Comparison of ENCODE assay signal across 18 cellular contexts in genomic region chr1:24896596-24897262, GRCh38. TPM values are rescaled to one million over a fixed set of nuclear protein-coding genes. Genes with fewer than 3 reads are reported as not detected.
DNase-seq lines count a peak whose midpoint lies in the region; ATAC-seq lines count a peak whose summit lies in the region.
"Had no signal": no experiment of that assay in that cellular context is flagged by ENCODE, and none has a peak within 500 bp of the region (broad histone marks: within the 10 kb centered on the region; RNA-seq: fewer than 3 reads in every experiment).

No MANE protein-coding gene starts in this region.

- ATAC-seq in activated CD4-positive, alpha-beta T cell treated with anti-CD3 and anti-CD28 coated beads for 36 hours: no peak
- ATAC-seq in esophagus mucosa (peak; percentile 68), HG03039 (IDR thresholded peaks at IDR 0.05; ENCODE audit: unreplicated experiment) (no peak)
- ATAC-seq in stimulated activated memory B cell treated with anti-CD40 and anti-IgM and Interleukin-4, amounts not matched to agents 10 μg/mL and 1 μg/mL and 100 μg/mL, for 72 hours: no peak
- ATAC-seq: HCT116, Right ventricle myocardium inferior had no signal

- no peaks in the 10 kb centered on the region for H3K27me3 Mint-ChIP-seq in activated CD4-positive, alpha-beta T cell treated with anti-CD3 and anti-CD28 coated beads for 36 hours
- H3K27me3 Mint-ChIP-seq in activated T-helper 1 cell treated with anti-CD3 and anti-CD28 coated beads, Interleukin-12 subunit alpha, Interleukin-12 subunit beta, Interleukin-2, Interleukin-4 antibody, amounts not matched to agents 30 ng/mL and 10 ng/mL and 1 ng/mL, durations not matched to agents 14 hours and 24 hours and 36 hours (ENCODE audit: insufficient read depth): no peaks in the 10 kb centered on the region
- H3K27me3 Mint-ChIP-seq in stimulated activated memory B cell treated with anti-CD40 and anti-IgM and Interleukin-4, amounts not matched to agents 10 μg/mL and 1 μg/mL and 100 μg/mL, for 72 hours: no peaks in the 10 kb centered on the region
- H3K27me3 Mint-ChIP-seq: memory B cell, T-cell had no signal

- H3K9me3 Mint-ChIP-seq in activated CD4-positive, alpha-beta T cell treated with anti-CD3 and anti-CD28 coated beads for 36 hours (ENCODE audit: low read depth): peaks cover 9% of the 10 kb centered on the region
- peaks cover 12% of the 10 kb centered on the region for H3K9me3 Mint-ChIP-seq in activated T-helper 1 cell treated with anti-CD3 and anti-CD28 coated beads, Interleukin-12 subunit alpha, Interleukin-12 subunit beta, Interleukin-2, Interleukin-4 antibody, amounts not matched to agents 30 ng/mL and 10 ng/mL and 1 ng/mL, durations not matched to agents 14 hours and 24 hours and 36 hours
- peaks cover 10% of the 10 kb centered on the region for H3K9me3 Mint-ChIP-seq in stimulated activated memory B cell treated with anti-CD40 and anti-IgM and Interleukin-4, amounts not matched to agents 10 μg/mL and 1 μg/mL and 100 μg/mL, for 72 hours

- POLR2A ChIA-PET in activated CD4-positive, alpha-beta T cell treated with anti-CD3 and anti-CD28 coated beads for 36 hours (lab: Charles Lee): no interaction called here

- no peak overlapping the region for H3K4me3 Mint-ChIP-seq in activated CD4-positive, alpha-beta T cell treated with anti-CD3 and anti-CD28 coated beads for 36 hours
- H3K4me3 Mint-ChIP-seq in activated T-helper 1 cell treated with anti-CD3 and anti-CD28 coated beads, Interleukin-12 subunit alpha, Interleukin-12 subunit beta, Interleukin-2, Interleukin-4 antibody, amounts not matched to agents 30 ng/mL and 10 ng/mL and 1 ng/mL, durations not matched to agents 14 hours and 24 hours and 36 hours: no peak overlapping the region
- H3K4me3 Mint-ChIP-seq in stimulated activated memory B cell treated with anti-CD40 and anti-IgM and Interleukin-4, amounts not matched to agents 10 μg/mL and 1 μg/mL and 100 μg/mL, for 72 hours: no peak overlapping the region
- H3K4me3 Mint-ChIP-seq: memory B cell, neural crest cell, T-cell had no signal

- peak; percentile 14 for DNase-seq in activated CD4-positive, alpha-beta T cell treated with anti-CD3 and anti-CD28 coated beads for 36 hours
- DNase-seq in activated CD4-positive, alpha-beta T cell treated with anti-CD3 and anti-CD28 coated beads for 48 hours: no peak
- DNase-seq in activated T-helper 1 cell treated with anti-CD3 and anti-CD28 coated beads, Interleukin-12 subunit alpha, Interleukin-12 subunit beta, Interleukin-2, Interleukin-4 antibody, amounts not matched to agents 30 ng/mL and 10 ng/mL and 1 ng/mL, durations not matched to agents 14 hours and 24 hours and 36 hours (ENCODE audit: low spot score): no peak
- DNase-seq in stimulated activated CD8-positive, alpha-beta memory T cell treated with anti-CD3 and anti-CD28 coated beads, Interleukin-4, amount 100 ng/mL, for 48 hours: peak; percentile 36
- no peak for DNase-seq in activated CD4-positive, CD25-positive, alpha-beta regulatory T cell treated with anti-CD3 and anti-CD28 coated beads, Interleukin-2, amount 50 U/mL, for 72 hours
- DNase-seq: 8988T, C1 segment of cervical spinal cord, erythroblast, NCI-H226, trophoblast cell had no signal

- intact Hi-C loops in activated CD4-positive, alpha-beta T cell treated with anti-CD3 and anti-CD28 coated beads for 36 hours (cut with DNase I, micrococcal nuclease): no loop called here
- intact Hi-C loops in activated T-helper 1 cell treated with anti-CD3 and anti-CD28 coated beads, Interleukin-12 subunit alpha, Interleukin-12 subunit beta, Interleukin-2, Interleukin-4 antibody, amounts not matched to agents 30 ng/mL and 10 ng/mL and 1 ng/mL, durations not matched to agents 14 hours and 24 hours and 36 hours (cut with micrococcal nuclease): no loop called here

- CTCF ChIA-PET in activated CD4-positive, alpha-beta T cell treated with anti-CD3 and anti-CD28 coated beads for 36 hours (lab: Charles Lee): interaction anchor here (0.6 kb wide), 2 partner anchors 84 to 805 kb away, joined by 3 read pairs; no protein-coding TSS in a partner anchor

- no peak overlapping the region for H3K27ac Mint-ChIP-seq in activated CD4-positive, alpha-beta T cell treated with anti-CD3 and anti-CD28 coated beads for 36 hours
- H3K27ac Mint-ChIP-seq in activated T-helper 1 cell treated with anti-CD3 and anti-CD28 coated beads, Interleukin-12 subunit alpha, Interleukin-12 subunit beta, Interleukin-2, Interleukin-4 antibody, amounts not matched to agents 30 ng/mL and 10 ng/mL and 1 ng/mL, durations not matched to agents 14 hours and 24 hours and 36 hours: peak overlapping the region; percentile 44
- H3K27ac Mint-ChIP-seq in stimulated activated memory B cell treated with anti-CD40 and anti-IgM and Interleukin-4, amounts not matched to agents 10 μg/mL and 1 μg/mL and 100 μg/mL, for 72 hours: no peak overlapping the region
- H3K27ac Mint-ChIP-seq: memory B cell, T-cell had no signal

- H3K4me1 Mint-ChIP-seq in activated CD4-positive, alpha-beta T cell treated with anti-CD3 and anti-CD28 coated beads for 36 hours: peaks cover 17% of the 10 kb centered on the region
- H3K4me1 Mint-ChIP-seq in activated T-helper 1 cell treated with anti-CD3 and anti-CD28 coated beads, Interleukin-12 subunit alpha, Interleukin-12 subunit beta, Interleukin-2, Interleukin-4 antibody, amounts not matched to agents 30 ng/mL and 10 ng/mL and 1 ng/mL, durations not matched to agents 14 hours and 24 hours and 36 hours (ENCODE audit: low read depth): no peaks in the 10 kb centered on the region
- peaks cover 48% of the 10 kb centered on the region for H3K4me1 Mint-ChIP-seq in stimulated activated memory B cell treated with anti-CD40 and anti-IgM and Interleukin-4, amounts not matched to agents 10 μg/mL and 1 μg/mL and 100 μg/mL, for 72 hours
- H3K4me1 Mint-ChIP-seq: neural crest cell had no signal

- H3K36me3 Mint-ChIP-seq in activated CD4-positive, alpha-beta T cell treated with anti-CD3 and anti-CD28 coated beads for 36 hours (ENCODE audit: low read depth): peaks cover 20% of the 10 kb centered on the region
- peaks cover 37% of the 10 kb centered on the region for H3K36me3 Mint-ChIP-seq in activated T-helper 1 cell treated with anti-CD3 and anti-CD28 coated beads, Interleukin-12 subunit alpha, Interleukin-12 subunit beta, Interleukin-2, Interleukin-4 antibody, amounts not matched to agents 30 ng/mL and 10 ng/mL and 1 ng/mL, durations not matched to agents 14 hours and 24 hours and 36 hours (ENCODE audit: low read depth)
- peaks cover 22% of the 10 kb centered on the region for H3K36me3 Mint-ChIP-seq in stimulated activated memory B cell treated with anti-CD40 and anti-IgM and Interleukin-4, amounts not matched to agents 10 μg/mL and 1 μg/mL and 100 μg/mL, for 72 hours

RNA-seq across cellular contexts. Expression of gene RUNX3, which starts 33.3 kb away (rescaled TPM):
- 100 to 1,000 TPM; 156 to 167 TPM for total RNA-seq in activated CD4-positive, alpha-beta T cell treated with anti-CD3 and anti-CD28 coated beads for 36 hours
- 133 and 140 TPM in 2 replicates for total RNA-seq in activated T-helper 1 cell treated with anti-CD3 and anti-CD28 coated beads, Interleukin-12 subunit alpha, Interleukin-12 subunit beta, Interleukin-2, Interleukin-4 antibody, amounts not matched to agents 30 ng/mL and 10 ng/mL and 1 ng/mL, durations not matched to agents 14 hours and 24 hours and 36 hours
- 1.6 TPM for total RNA-seq in esophagus mucosa

Comparison
In these comparisons a context has a peak if more than half of its experiments do, and no peak if none do; other contexts are left out.
1. DNase-seq: peak in activated CD4-positive, alpha-beta T cell treated with anti-CD3 and anti-CD28 coated beads for 36 hours (single experiment) and stimulated activated CD8-positive, alpha-beta memory T cell treated with anti-CD3 and anti-CD28 coated beads, Interleukin-4, amount 100 ng/mL, for 48 hours (single experiment); none in activated CD4-positive, alpha-beta T cell treated with anti-CD3 and anti-CD28 coated beads for 48 hours (single experiment), activated T-helper 1 cell treated with anti-CD3 and anti-CD28 coated beads, Interleukin-12 subunit alpha, Interleukin-12 subunit beta, Interleukin-2, Interleukin-4 antibody, amounts not matched to agents 30 ng/mL and 10 ng/mL and 1 ng/mL, durations not matched to agents 14 hours and 24 hours and 36 hours (single experiment) and activated CD4-positive, CD25-positive, alpha-beta regulatory T cell treated with anti-CD3 and anti-CD28 coated beads, Interleukin-2, amount 50 U/mL, for 72 hours (single experiment).
2. RNA of gene RUNX3, which starts 33.3 kb away (total RNA-seq): 156 to 167 TPM in activated CD4-positive, alpha-beta T cell treated with anti-CD3 and anti-CD28 coated beads for 36 hours and 133 to 140 TPM in activated T-helper 1 cell treated with anti-CD3 and anti-CD28 coated beads, Interleukin-12 subunit alpha, Interleukin-12 subunit beta, Interleukin-2, Interleukin-4 antibody, amounts not matched to agents 30 ng/mL and 10 ng/mL and 1 ng/mL, durations not matched to agents 14 hours and 24 hours and 36 hours; 1.6 TPM in esophagus mucosa (single experiment); every median in the first group is over 10 times any median in the second.